Comparison of ENCODE assay signal across 9 cellular contexts in the genomic region with DNA sequence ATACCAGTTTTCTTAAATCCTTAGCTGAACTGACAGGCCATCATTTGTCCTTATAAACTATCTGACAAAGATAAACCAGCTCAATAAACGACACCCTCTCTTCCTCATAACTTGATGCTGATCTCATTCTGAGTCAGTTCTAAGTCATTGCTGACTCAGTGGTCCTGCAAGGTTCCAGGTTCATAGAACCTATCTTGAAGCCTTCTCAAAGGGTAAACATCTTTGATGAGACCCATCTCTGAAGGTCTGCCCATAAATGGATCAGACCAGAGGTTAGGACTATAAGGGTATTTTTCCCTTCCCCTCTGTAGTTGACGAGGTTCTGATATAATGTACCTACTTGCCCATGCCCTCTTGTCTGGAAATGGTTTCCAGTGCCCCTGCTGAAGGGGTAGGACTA. TPM values are rescaled to one million over a fixed set of nuclear protein-coding genes. Genes with fewer than 3 reads are reported as not detected.
DNase-seq lines count a peak whose midpoint lies in the region; ATAC-seq and TF ChIP-seq lines count a peak whose summit lies in the region.
"Had no signal": no experiment of that assay in that cellular context is flagged by ENCODE, and none has a peak within 500 bp of the region (broad histone marks: within the 10 kb centered on the region; RNA-seq: fewer than 3 reads in every experiment).

No MANE protein-coding gene starts in this region.

- DNase-seq in activated naive CD4-positive, alpha-beta T cell treated with anti-CD3 and anti-CD28 coated beads, Interleukin-2, amount 10 ng/mL, durations not matched to agents 7 days and 5 days, result no peak
- no peak for DNase-seq in activated naive CD4-positive, alpha-beta T cell treated with Interleukin-2 at 50 U/mL for 16 hours
- DNase-seq in SJSA1 (ENCODE audit: low read depth in 1 of 2, low spot score in 2 of 2) (peak; percentile 57 to 82), erythroblast (lab: John Stamatoyannopoulos, UW) (peak; percentile 29 to 74), anterior cingulate cortex (lab: John Stamatoyannopoulos, UW) (no peak), NCI-H187 (lab: John Stamatoyannopoulos, UW) (no peak)
- DNase-seq in stimulated activated naive CD8-positive, alpha-beta T cell treated with anti-CD3 and anti-CD28 coated beads, Interleukin-15, Interleukin-2, amounts not matched to agents 100 U/mL and 50 U/mL, for 24 hours, result no peak
- DNase-seq: DND-41 had no signal

- TF ChIP-seq POLR2A in erythroblast (IDR thresholded peaks at IDR 0.05; ENCODE audit: low read length), result no peak

- H3K4me3 ChIP-seq in SJSA1, result no peak overlapping the region

- H3K27ac Mint-ChIP-seq in activated naive CD4-positive, alpha-beta T cell treated with anti-CD3 and anti-CD28 coated beads, Interleukin-2, amount 10 ng/mL, durations not matched to agents 7 days and 5 days, result peak overlapping the region; percentile 65

- H3K27ac ChIP-seq in SJSA1, result peak overlapping the region; percentile 43

- no peaks in the 10 kb centered on the region for H3K27me3 ChIP-seq in SJSA1 (replicated peaks)

- ATAC-seq in stimulated activated naive CD8-positive, alpha-beta T cell treated with anti-CD3 and anti-CD28 coated beads, Interleukin-15, Interleukin-2, amounts not matched to agents 100 U/mL and 50 U/mL, for 24 hours, result peak; percentile 97
- ATAC-seq in GM18873 (IDR thresholded peaks at IDR 0.05; ENCODE audit: low FRiP score, unreplicated experiment), result no peak

- no peaks in the 10 kb centered on the region for H3K9me3 ChIP-seq in SJSA1 (replicated peaks)

- peaks cover 41% of the 10 kb centered on the region for H3K4me1 ChIP-seq in SJSA1 (replicated peaks)

- H3K27me3 Mint-ChIP-seq in activated naive CD4-positive, alpha-beta T cell treated with anti-CD3 and anti-CD28 coated beads, Interleukin-2, amount 10 ng/mL, durations not matched to agents 7 days and 5 days, result no peaks in the 10 kb centered on the region

- peaks cover 31% of the 10 kb centered on the region for H3K36me3 Mint-ChIP-seq in activated naive CD4-positive, alpha-beta T cell treated with anti-CD3 and anti-CD28 coated beads, Interleukin-2, amount 10 ng/mL, durations not matched to agents 7 days and 5 days

- H3K9me3 Mint-ChIP-seq in activated naive CD4-positive, alpha-beta T cell treated with anti-CD3 and anti-CD28 coated beads, Interleukin-2, amount 10 ng/mL, durations not matched to agents 7 days and 5 days, result no peaks in the 10 kb centered on the region

- CTCF ChIA-PET in activated naive CD4-positive, alpha-beta T cell treated with anti-CD3 and anti-CD28 coated beads, Interleukin-2, amount 10 ng/mL, durations not matched to agents 7 days and 5 days (lab: Charles Lee), result no interaction called here

- peaks cover 33% of the 10 kb centered on the region for H3K4me1 Mint-ChIP-seq in activated naive CD4-positive, alpha-beta T cell treated with anti-CD3 and anti-CD28 coated beads, Interleukin-2, amount 10 ng/mL, durations not matched to agents 7 days and 5 days

- peaks cover 63% of the 10 kb centered on the region for H3K36me3 ChIP-seq in SJSA1

- no peak overlapping the region for H3K4me3 Mint-ChIP-seq in activated naive CD4-positive, alpha-beta T cell treated with anti-CD3 and anti-CD28 coated beads, Interleukin-2, amount 10 ng/mL, durations not matched to agents 7 days and 5 days

RNA-seq across cellular contexts. Expression of gene NAA25, which starts 11.9 kb away (rescaled TPM):
- 18.7 and 19.3 TPM in 2 replicates for total RNA-seq in SJSA1 (2014; rRNA removed; shearing (Covaris generic))

RNA-seq across cellular contexts. Expression of gene TRAFD1, which starts 28.7 kb away (rescaled TPM):
- 37.3 and 38.2 TPM in 2 replicates for total RNA-seq in SJSA1 (2014; rRNA removed; shearing (Covaris generic))

Comparison
In these comparisons a context has a peak if more than half of its experiments do, and no peak if none do; other contexts are left out.
1. DNase-seq: peak in SJSA1 (2 of 2) and erythroblast (2 of 2); none in activated naive CD4-positive, alpha-beta T cell treated with anti-CD3 and anti-CD28 coated beads, Interleukin-2, amount 10 ng/mL, durations not matched to agents 7 days and 5 days (single experiment), activated naive CD4-positive, alpha-beta T cell treated with Interleukin-2 at 50 U/mL for 16 hours (single experiment), stimulated activated naive CD8-positive, alpha-beta T cell treated with anti-CD3 and anti-CD28 coated beads, Interleukin-15, Interleukin-2, amounts not matched to agents 100 U/mL and 50 U/mL, for 24 hours (single experiment), anterior cingulate cortex (0 of 58) and NCI-H187 (0 of 2).